ENCODE assay signal across 30 cellular contexts in genomic region chr17:74582633-74583032, GRCh38. TPM values are rescaled to one million over a fixed set of nuclear protein-coding genes. Genes with fewer than 3 reads are reported as not detected.
"Had no signal": no experiment of that assay in that cellular context is flagged by ENCODE, and none has a peak within 500 bp of the region (broad histone marks: within the 10 kb centered on the region; RNA-seq: fewer than 3 reads in every experiment).

No MANE protein-coding gene starts in this region.

- H3K27me3 ChIP-seq: colonic mucosa, gastrocnemius medialis had no signal

- H3K4me3 ChIP-seq: colonic mucosa, esophagus squamous epithelium, gastrocnemius medialis, heart right ventricle, left lung, lower lobe of right lung had no signal

- DNase-seq: colonic mucosa; cortex of kidney; effector CD8-positive, alpha-beta T cell; esophagus squamous epithelium; foreskin fibroblast; foreskin melanocyte; gastrocnemius medialis; glutamatergic neuron; head of caudate nucleus; heart right ventricle; hippocampal formation; left lung; left ventricle myocardium superior; lower lobe of right lung; mesenchymal stem cell; naive thymus-derived CD8-positive, alpha-beta T cell had no signal

- H3K4me3 Mint-ChIP-seq: dendritic cell treated with granulocyte-macrophage colony-stimulating factor and Interleukin-4, amounts not matched to agents 40 ng/mL and 50 ng/mL, for 4 days; mesothelial cell of epicardium; naive thymus-derived CD8-positive, alpha-beta T cell had no signal

- H3K36me3 Mint-ChIP-seq: mesothelial cell of epicardium; naive thymus-derived CD8-positive, alpha-beta T cell had no signal

- H3K4me1 ChIP-seq: colonic mucosa, gastrocnemius medialis, heart right ventricle, left lung, lower lobe of right lung had no signal

- H3K9me3 ChIP-seq: colonic mucosa, gastrocnemius medialis, left lung, lower lobe of right lung had no signal

- H3K36me3 ChIP-seq: colonic mucosa, esophagus squamous epithelium, gastrocnemius medialis, heart right ventricle, left lung, lower lobe of right lung had no signal

- ATAC-seq: gastrocnemius medialis; heart right ventricle; left lung; left ventricle myocardium superior; lower lobe of right lung; naive thymus-derived CD8-positive, alpha-beta T cell had no signal

- H3K4me1 Mint-ChIP-seq: mesothelial cell of epicardium had no signal

- H3K9me3 Mint-ChIP-seq: dendritic cell treated with granulocyte-macrophage colony-stimulating factor and Interleukin-4, amounts not matched to agents 40 ng/mL and 50 ng/mL, for 4 days had no signal

- H3K27ac ChIP-seq: colonic mucosa, esophagus squamous epithelium, gastrocnemius medialis, heart right ventricle, left lung, lower lobe of right lung had no signal

- H3K27ac Mint-ChIP-seq: dendritic cell treated with granulocyte-macrophage colony-stimulating factor and Interleukin-4, amounts not matched to agents 40 ng/mL and 50 ng/mL, for 4 days; mesothelial cell of epicardium had no signal

RNA-seq across cellular contexts. Expression of gene CD300LD, which starts 9.4 kb away (rescaled TPM):
- total RNA-seq: cerebellum; colonic mucosa; dermis microvascular lymphatic vessel endothelial cell; endothelial cell of umbilical vein; epithelial cell of proximal tubule; esophagus squamous epithelium; gastrocnemius medialis; glomerular endothelial cell; heart right ventricle; kidney epithelial cell; left ventricle myocardium superior; lower leg skin; lower lobe of right lung; lung microvascular endothelial cell; mesenteric fat pad; mesothelial cell of epicardium; mucosa of gallbladder; naive thymus-derived CD8-positive, alpha-beta T cell had no signal
- polyA plus RNA-seq: endothelial cell of umbilical vein; esophagus; heart right ventricle; keratinocyte; naive thymus-derived CD8-positive, alpha-beta T cell had no signal

RNA-seq across cellular contexts. Expression of gene CD300H, which starts 15.3 kb away (rescaled TPM):
- total RNA-seq: cerebellum; dermis microvascular lymphatic vessel endothelial cell; endothelial cell of umbilical vein; epithelial cell of proximal tubule; esophagus squamous epithelium; gastrocnemius medialis; glomerular endothelial cell; kidney epithelial cell; left ventricle myocardium superior; lower leg skin; lung microvascular endothelial cell; mesenteric fat pad; mesothelial cell of epicardium; mucosa of gallbladder; naive thymus-derived CD8-positive, alpha-beta T cell had no signal
- polyA plus RNA-seq: endothelial cell of umbilical vein; esophagus; heart right ventricle; keratinocyte; naive thymus-derived CD8-positive, alpha-beta T cell had no signal

RNA-seq across cellular contexts. Expression of gene CD300C, which starts 36.7 kb away (rescaled TPM):
- total RNA-seq: cerebellum; dermis microvascular lymphatic vessel endothelial cell; endothelial cell of umbilical vein; glomerular endothelial cell; kidney epithelial cell; lung microvascular endothelial cell; mesothelial cell of epicardium; naive thymus-derived CD8-positive, alpha-beta T cell had no signal
- polyA plus RNA-seq: endothelial cell of umbilical vein, keratinocyte had no signal

RNA-seq across cellular contexts. Expression of gene CD300E, which starts 40.9 kb away (rescaled TPM):
- total RNA-seq: cerebellum; dermis microvascular lymphatic vessel endothelial cell; endothelial cell of umbilical vein; epithelial cell of proximal tubule; glomerular endothelial cell; kidney epithelial cell; lung microvascular endothelial cell; mesothelial cell of epicardium; naive thymus-derived CD8-positive, alpha-beta T cell had no signal
- polyA plus RNA-seq: endothelial cell of umbilical vein, keratinocyte had no signal

RNA-seq across cellular contexts. Expression of gene CD300LB, which starts 51.4 kb away (rescaled TPM):
- total RNA-seq: cerebellum; dermis microvascular lymphatic vessel endothelial cell; endothelial cell of umbilical vein; epithelial cell of proximal tubule; glomerular endothelial cell; kidney epithelial cell; lung microvascular endothelial cell; mesothelial cell of epicardium; naive thymus-derived CD8-positive, alpha-beta T cell had no signal
- polyA plus RNA-seq: endothelial cell of umbilical vein, keratinocyte had no signal
